In the genomic region with DNA sequence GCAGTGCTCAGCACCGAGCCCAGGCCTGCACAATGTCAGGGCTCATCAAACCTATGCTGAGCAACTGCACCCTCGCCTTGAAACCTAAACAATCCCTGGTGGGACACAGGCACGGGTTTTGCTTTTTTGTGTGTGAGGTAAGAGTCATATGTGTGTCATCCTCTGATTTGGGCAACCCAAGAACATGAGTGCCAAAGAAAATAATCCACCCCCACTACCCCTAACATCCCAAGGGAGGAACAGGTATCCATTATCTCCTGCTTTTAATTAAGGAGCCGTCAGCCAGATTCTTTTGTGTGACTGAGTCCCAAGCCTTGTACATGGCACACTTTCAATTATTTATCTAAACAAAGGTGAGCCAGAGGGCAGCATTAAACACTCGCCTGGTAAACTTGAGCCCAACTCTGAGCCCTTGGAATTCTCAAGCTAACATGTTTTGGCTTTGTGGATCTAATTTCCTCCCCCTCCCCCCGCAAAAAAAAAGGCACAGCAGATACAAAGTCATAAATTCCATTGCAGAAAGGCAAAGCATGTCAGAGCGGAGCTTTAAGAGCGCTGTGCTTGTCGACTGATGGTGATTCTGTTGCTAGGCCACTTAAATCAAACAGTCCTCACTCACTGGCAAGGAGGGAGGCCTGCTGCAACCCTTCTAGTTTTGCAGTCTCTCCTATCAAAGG, we compare ENCODE assay signal across 13 cellular contexts.
DNase-seq lines count a peak whose midpoint lies in the region; ATAC-seq and TF ChIP-seq lines count a peak whose summit lies in the region.
"Had no signal": no experiment of that assay in that cellular context is flagged by ENCODE, and none has a peak within 500 bp of the region (broad histone marks: within the 10 kb centered on the region; RNA-seq: fewer than 3 reads in every experiment).

No MANE protein-coding gene starts in this region.

- H3K9me3 ChIP-seq in MG63 = no peaks in the 10 kb centered on the region; the same call in 1 of the 2 replicates

- POLR2A ChIA-PET in AG04449 (lab: Yijun Ruan, JAX) = interaction anchor here (0.6 to 1.2 kb wide), 3 partner anchors 13 to 64 kb away, joined by 3 to 5 read pairs (median 3); no protein-coding TSS in a partner anchor

- intact Hi-C loops in activated naive CD4-positive, alpha-beta T cell treated with anti-CD3 and anti-CD28 coated beads for 36 hours (cut with micrococcal nuclease) = no loop called here

- no peak overlapping the region for H3K4me3 ChIP-seq in AG04449 (ENCODE audit: low read depth, low read length)
- H3K4me3 ChIP-seq in MG63 = no peak overlapping the region

- no peaks in the 10 kb centered on the region for H3K4me1 Mint-ChIP-seq in activated T-cell treated with anti-CD3 and anti-CD28 coated beads, Interleukin-2, amount 50 U/mL, for 4 hours (ENCODE audit: low read depth)
- H3K4me1 Mint-ChIP-seq in activated naive CD4-positive, alpha-beta T cell treated with anti-CD3 and anti-CD28 coated beads for 36 hours (ENCODE audit: low read depth) = no peaks in the 10 kb centered on the region
- H3K4me1 Mint-ChIP-seq: stimulated activated effector memory CD8-positive, alpha-beta T cell treated with anti-CD3 and anti-CD28 coated beads, Interleukin-12 subunit alpha, Interleukin-12 subunit beta, amount 100 ng/mL, for 72 hours had no signal

- no peaks in the 10 kb centered on the region for H3K36me3 Mint-ChIP-seq in activated T-cell treated with anti-CD3 and anti-CD28 coated beads, Interleukin-2, amount 50 U/mL, for 4 hours (ENCODE audit: insufficient read depth)
- H3K36me3 Mint-ChIP-seq in activated naive CD4-positive, alpha-beta T cell treated with anti-CD3 and anti-CD28 coated beads for 36 hours (ENCODE audit: low read depth) = no peaks in the 10 kb centered on the region
- H3K36me3 Mint-ChIP-seq: stimulated activated effector memory CD8-positive, alpha-beta T cell treated with anti-CD3 and anti-CD28 coated beads, Interleukin-12 subunit alpha, Interleukin-12 subunit beta, amount 100 ng/mL, for 72 hours had no signal

- peaks cover 10% of the 10 kb centered on the region for H3K36me3 ChIP-seq in MG63

- CTCF ChIA-PET in AG04449 (lab: Yijun Ruan, JAX) = interaction anchor here (0.9 to 1.4 kb wide), 3 partner anchors 13 to 321 kb away, joined by 3 to 4 read pairs (median 4); no protein-coding TSS in a partner anchor
- CTCF ChIA-PET in activated naive CD4-positive, alpha-beta T cell treated with anti-CD3 and anti-CD28 coated beads for 36 hours (lab: Charles Lee) = no interaction called here

- peaks cover 8% of the 10 kb centered on the region for H3K9me3 Mint-ChIP-seq in activated T-cell treated with anti-CD3 and anti-CD28 coated beads, Interleukin-2, amount 50 U/mL, for 4 hours
- no peaks in the 10 kb centered on the region for H3K9me3 Mint-ChIP-seq in activated naive CD4-positive, alpha-beta T cell treated with anti-CD3 and anti-CD28 coated beads for 36 hours

- DNase-seq in AG04449 (ENCODE audit: low read depth, low spot score) (peak; percentile 77), MG63 (peak; percentile 79), myocyte (ENCODE audit: low read depth) (peak; percentile 68), globus pallidus (ENCODE audit: low spot score) (no peak)
- no peak for DNase-seq in activated T-cell treated with anti-CD3 and anti-CD28 coated beads, Interleukin-2, amount 50 U/mL, for 4 hours
- no peak for DNase-seq in activated naive CD4-positive, alpha-beta T cell treated with anti-CD3 and anti-CD28 coated beads for 36 hours
- DNase-seq: activated CD4-positive, alpha-beta T cell treated with anti-CD3 and anti-CD28 coated beads for 48 hours; C1 segment of cervical spinal cord; NCI-H526 treated with DMSO at 0.1 percent for 48 hours had no signal

- H3K4me3 Mint-ChIP-seq in activated T-cell treated with anti-CD3 and anti-CD28 coated beads, Interleukin-2, amount 50 U/mL, for 4 hours = no peak overlapping the region
- no peak overlapping the region for H3K4me3 Mint-ChIP-seq in activated naive CD4-positive, alpha-beta T cell treated with anti-CD3 and anti-CD28 coated beads for 36 hours
- H3K4me3 Mint-ChIP-seq: neural crest cell; stimulated activated effector memory CD8-positive, alpha-beta T cell treated with anti-CD3 and anti-CD28 coated beads, Interleukin-12 subunit alpha, Interleukin-12 subunit beta, amount 100 ng/mL, for 72 hours had no signal

- ATAC-seq in esophagus mucosa (peak; percentile 28), GM19455 (IDR thresholded peaks at IDR 0.05; ENCODE audit: unreplicated experiment) (no peak)
- no peak for ATAC-seq in activated T-cell treated with anti-CD3 and anti-CD28 coated beads, Interleukin-2, amount 50 U/mL, for 4 hours
- ATAC-seq: stimulated activated effector memory CD8-positive, alpha-beta T cell treated with anti-CD3 and anti-CD28 coated beads, Interleukin-12 subunit alpha, Interleukin-12 subunit beta, amount 100 ng/mL, for 72 hours had no signal

- no peak overlapping the region for H3K27ac Mint-ChIP-seq in activated naive CD4-positive, alpha-beta T cell treated with anti-CD3 and anti-CD28 coated beads for 36 hours
- H3K27ac Mint-ChIP-seq: stimulated activated effector memory CD8-positive, alpha-beta T cell treated with anti-CD3 and anti-CD28 coated beads, Interleukin-12 subunit alpha, Interleukin-12 subunit beta, amount 100 ng/mL, for 72 hours had no signal

- H3K27me3 Mint-ChIP-seq in activated T-cell treated with anti-CD3 and anti-CD28 coated beads, Interleukin-2, amount 50 U/mL, for 4 hours (ENCODE audit: low read depth) = peaks cover 5% of the 10 kb centered on the region
- H3K27me3 Mint-ChIP-seq in activated naive CD4-positive, alpha-beta T cell treated with anti-CD3 and anti-CD28 coated beads for 36 hours (ENCODE audit: low read depth) = peaks cover 9% of the 10 kb centered on the region

- H3K27me3 ChIP-seq in MG63 = no peaks in the 10 kb centered on the region

- TF ChIP-seq CTCF in AG04449 (IDR thresholded peaks at IDR 0.05; ENCODE audit: insufficient read depth, low read length, missing control alignments) = no peak

Comparison
In these comparisons a context has a peak if more than half of its experiments do, and no peak if none do; other contexts are left out.
1. DNase-seq: peak in AG04449 (single experiment), MG63 (single experiment) and myocyte (single experiment); none in globus pallidus (single experiment), activated T-cell treated with anti-CD3 and anti-CD28 coated beads, Interleukin-2, amount 50 U/mL, for 4 hours (single experiment) and activated naive CD4-positive, alpha-beta T cell treated with anti-CD3 and anti-CD28 coated beads for 36 hours (single experiment).